In the genomic region with DNA sequence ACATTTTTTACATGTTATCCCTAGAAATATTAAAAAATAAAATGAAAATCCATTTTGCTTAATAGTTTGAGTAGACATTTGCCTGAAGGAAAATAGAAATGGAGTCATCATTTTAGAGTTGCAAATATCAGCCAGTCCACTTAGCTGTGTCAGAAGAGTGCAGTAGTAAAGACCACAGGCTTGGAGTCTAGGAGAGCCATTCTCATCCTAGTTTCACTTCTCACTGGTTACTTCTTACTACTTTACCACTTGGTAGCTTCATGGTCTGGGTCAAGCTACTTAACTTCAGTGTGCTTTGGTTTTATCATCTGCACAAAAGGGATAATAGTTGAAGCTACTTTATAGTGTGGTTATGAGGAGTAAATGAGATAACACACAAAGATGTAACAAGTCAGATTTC, we compare ENCODE assay signal across 21 cellular contexts.
"Had no signal": no experiment of that assay in that cellular context is flagged by ENCODE, and none has a peak within 500 bp of the region (broad histone marks: within the 10 kb centered on the region; RNA-seq: fewer than 3 reads in every experiment).

No MANE protein-coding gene starts in this region.

- H3K9me3 ChIP-seq: gastroesophageal sphincter, ovary, right atrium auricular region, sigmoid colon, thoracic aorta, transverse colon had no signal

- H3K36me3 ChIP-seq: gastroesophageal sphincter, neural progenitor cell, ovary, right atrium auricular region, sigmoid colon, stomach, thoracic aorta, transverse colon had no signal

- H3K27ac ChIP-seq: gastroesophageal sphincter, neural progenitor cell, ovary, right atrium auricular region, sigmoid colon, skin epidermis, stomach, thoracic aorta, transverse colon had no signal

- ATAC-seq: esophagus mucosa, gastroesophageal sphincter, left lobe of liver, natural killer cell had no signal

- H3K4me2 ChIP-seq: neural progenitor cell had no signal

- H2AFZ ChIP-seq: neural progenitor cell had no signal

- H3K4me1 ChIP-seq: right atrium auricular region, stomach, transverse colon had no signal

- H3K4me3 ChIP-seq: dorsolateral prefrontal cortex, gastroesophageal sphincter, neural progenitor cell, ovary, right atrium auricular region, sigmoid colon, skin epidermis, stomach, thoracic aorta, transverse colon had no signal

- H3K9ac ChIP-seq: neural progenitor cell had no signal

- DNase-seq: cortex of kidney; dorsolateral prefrontal cortex; effector CD8-positive, alpha-beta T cell; glutamatergic neuron; islet precursor cell; natural killer cell; nucleus accumbens; ovary; sigmoid colon; stimulated activated CD4-positive, alpha-beta T cell treated with anti-CD3 and anti-CD28 coated beads, Interleukin-12 subunit alpha, Interleukin-12 subunit beta, amount 100 ng/mL, for 4 hours; stimulated activated naive CD4-positive, alpha-beta T cell; stomach; transverse colon had no signal

- H3K27me3 ChIP-seq: dorsolateral prefrontal cortex, gastroesophageal sphincter, neural progenitor cell, ovary, right atrium auricular region, sigmoid colon, stomach, transverse colon had no signal

- FAIRE-seq: endometrium had no signal
